In the genomic region with DNA sequence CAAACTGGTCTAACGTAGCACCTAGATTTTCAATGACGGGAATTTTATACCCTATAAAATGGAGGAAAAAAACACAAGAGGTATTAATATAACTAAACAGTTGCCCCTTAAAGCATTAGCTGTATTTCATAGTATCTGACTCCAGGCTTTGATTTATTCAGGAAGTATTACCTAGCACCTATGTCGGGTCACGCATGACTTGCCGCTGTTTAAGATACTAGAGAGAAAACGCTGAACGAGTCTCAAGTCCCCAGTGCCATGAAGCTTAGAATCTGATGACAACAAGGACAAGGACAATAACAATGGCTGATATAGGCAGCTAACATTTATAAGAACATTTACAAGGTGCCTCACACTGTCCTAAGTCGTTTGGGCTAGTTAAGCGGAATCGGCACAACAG, we compare ENCODE assay signal across 9 cellular contexts. TPM values are rescaled to one million over a fixed set of nuclear protein-coding genes. Genes with fewer than 3 reads are reported as not detected.
DNase-seq lines count a peak whose midpoint lies in the region; ATAC-seq and TF ChIP-seq lines count a peak whose summit lies in the region.
"Had no signal": no experiment of that assay in that cellular context is flagged by ENCODE, and none has a peak within 500 bp of the region (broad histone marks: within the 10 kb centered on the region; RNA-seq: fewer than 3 reads in every experiment).

No MANE protein-coding gene starts in this region.

- H3K4me1 Mint-ChIP-seq in activated T-cell treated with anti-CD3 and anti-CD28 coated beads, Interleukin-2, amount 50 U/mL, for 24 hours (ENCODE audit: low read depth) = peaks cover 58% of the 10 kb centered on the region
- peaks cover 40% of the 10 kb centered on the region for H3K4me1 Mint-ChIP-seq in T-helper 2 cell treated with Interferon-gamma antibody and Interleukin-4, amounts not matched to agents 5 μg/mL and 100 μg/mL, for 36 hours (ENCODE audit: low read depth)
- peaks cover 14 to 43% of the 10 kb centered on the region in 2 donors for H3K4me1 Mint-ChIP-seq in stimulated activated naive B cell treated with anti-CD40 and anti-IgM and Interleukin-4, amounts not matched to agents 10 μg/mL and 1 μg/mL and 100 μg/mL, for 72 hours

- peak overlapping the region; percentile 98 for H3K27ac Mint-ChIP-seq in activated T-cell treated with anti-CD3 and anti-CD28 coated beads, Interleukin-2, amount 50 U/mL, for 24 hours
- H3K27ac Mint-ChIP-seq in T-helper 2 cell treated with Interferon-gamma antibody and Interleukin-4, amounts not matched to agents 5 μg/mL and 100 μg/mL, for 36 hours = peak overlapping the region; percentile 97
- H3K27ac Mint-ChIP-seq in stimulated activated naive B cell treated with anti-CD40 and anti-IgM and Interleukin-4, amounts not matched to agents 10 μg/mL and 1 μg/mL and 100 μg/mL, for 72 hours = peak overlapping the region; percentile 96

- H3K9me3 ChIP-seq in gastroesophageal sphincter = no peaks in the 10 kb centered on the region

- no peak for ATAC-seq in gastroesophageal sphincter
- ATAC-seq in stimulated activated naive B cell treated with anti-CD40 and anti-IgM and Interleukin-4, amounts not matched to agents 10 μg/mL and 1 μg/mL and 100 μg/mL, for 72 hours (replicated peaks) = no peak

- no peak for TF ChIP-seq POLR2A in gastroesophageal sphincter (IDR thresholded peaks at IDR 0.05)

- H3K4me1 ChIP-seq in gastroesophageal sphincter = peaks cover 0 to 58% (median 12%) of the 10 kb centered on the region in 3 donors

- H3K27ac ChIP-seq in gastroesophageal sphincter = peak overlapping the region in 3 of 4 donors; percentile 97 to 98 (median 97)

- peak overlapping the region; percentile 95 for H3K4me3 Mint-ChIP-seq in activated T-cell treated with anti-CD3 and anti-CD28 coated beads, Interleukin-2, amount 50 U/mL, for 24 hours
- peak overlapping the region; percentile 97 for H3K4me3 Mint-ChIP-seq in T-helper 2 cell treated with Interferon-gamma antibody and Interleukin-4, amounts not matched to agents 5 μg/mL and 100 μg/mL, for 36 hours
- H3K4me3 Mint-ChIP-seq in stimulated activated naive B cell treated with anti-CD40 and anti-IgM and Interleukin-4, amounts not matched to agents 10 μg/mL and 1 μg/mL and 100 μg/mL, for 72 hours = peak overlapping the region; percentile 91 to 98

- DNase-seq in activated T-cell treated with anti-CD3 and anti-CD28 coated beads, Interleukin-2, amount 50 U/mL, for 24 hours = no peak
- DNase-seq in activated T-cell treated with anti-CD3 and anti-CD28 coated beads for 4 hours (no peak), amniotic stem cell (lab: John Stamatoyannopoulos, UW) (no peak), NCI-H748 treated with DMSO at 0.1 percent for 48 hours (lab: John Stamatoyannopoulos, UW) (no peak)
- DNase-seq in T-helper 2 cell treated with Interferon-gamma antibody and Interleukin-4, amounts not matched to agents 5 μg/mL and 100 μg/mL, for 36 hours (ENCODE audit: low spot score) = no peak
- DNase-seq in stimulated activated naive B cell treated with anti-CD40 and anti-IgM and Interleukin-4, amounts not matched to agents 10 μg/mL and 1 μg/mL and 100 μg/mL, for 72 hours = no peak
- no peak for DNase-seq in stimulated activated CD4-positive, alpha-beta T cell treated with anti-CD3 and anti-CD28 coated beads, Interleukin-15, amount 100 ng/mL, for 24 hours
- DNase-seq: activated gamma-delta T cell treated with Interleukin-2 at 50 U/mL for 16 hours had no signal

- H3K36me3 Mint-ChIP-seq in activated T-cell treated with anti-CD3 and anti-CD28 coated beads, Interleukin-2, amount 50 U/mL, for 24 hours (ENCODE audit: low read depth) = peaks cover 71% of the 10 kb centered on the region
- peaks cover 44% of the 10 kb centered on the region for H3K36me3 Mint-ChIP-seq in T-helper 2 cell treated with Interferon-gamma antibody and Interleukin-4, amounts not matched to agents 5 μg/mL and 100 μg/mL, for 36 hours (ENCODE audit: low read depth)
- peaks cover 20 to 47% of the 10 kb centered on the region in 2 donors for H3K36me3 Mint-ChIP-seq in stimulated activated naive B cell treated with anti-CD40 and anti-IgM and Interleukin-4, amounts not matched to agents 10 μg/mL and 1 μg/mL and 100 μg/mL, for 72 hours

- H3K36me3 ChIP-seq in gastroesophageal sphincter = peaks cover 0 to 23% of the 10 kb centered on the region in 2 donors

- peak overlapping the region in 1 of 2 donors; percentile 89 for H3K4me3 ChIP-seq in gastroesophageal sphincter

- no peaks in the 10 kb centered on the region for H3K9me3 Mint-ChIP-seq in activated T-cell treated with anti-CD3 and anti-CD28 coated beads, Interleukin-2, amount 50 U/mL, for 24 hours
- H3K9me3 Mint-ChIP-seq in T-helper 2 cell treated with Interferon-gamma antibody and Interleukin-4, amounts not matched to agents 5 μg/mL and 100 μg/mL, for 36 hours = no peaks in the 10 kb centered on the region
- H3K9me3 Mint-ChIP-seq in stimulated activated naive B cell treated with anti-CD40 and anti-IgM and Interleukin-4, amounts not matched to agents 10 μg/mL and 1 μg/mL and 100 μg/mL, for 72 hours = no peaks in the 10 kb centered on the region

- no peak for TF ChIP-seq EP300 in gastroesophageal sphincter (IDR thresholded peaks at IDR 0.05)

- no peaks in the 10 kb centered on the region for H3K27me3 Mint-ChIP-seq in activated T-cell treated with anti-CD3 and anti-CD28 coated beads, Interleukin-2, amount 50 U/mL, for 24 hours
- no peaks in the 10 kb centered on the region for H3K27me3 Mint-ChIP-seq in T-helper 2 cell treated with Interferon-gamma antibody and Interleukin-4, amounts not matched to agents 5 μg/mL and 100 μg/mL, for 36 hours (ENCODE audit: low read depth)
- H3K27me3 Mint-ChIP-seq in stimulated activated naive B cell treated with anti-CD40 and anti-IgM and Interleukin-4, amounts not matched to agents 10 μg/mL and 1 μg/mL and 100 μg/mL, for 72 hours = no peaks in the 10 kb centered on the region

- TF ChIP-seq CTCF in gastroesophageal sphincter (IDR thresholded peaks at IDR 0.05) = no peak

- 71 to 74% methylated on average over 8 to 10 of the region's 10 CpGs for WGBS in gastroesophageal sphincter (ENCODE audit: low coverage in 1 of 2), 2 donors

- no peaks in the 10 kb centered on the region for H3K27me3 ChIP-seq in gastroesophageal sphincter

RNA-seq across cellular contexts. Expression of gene SNRPA1, which starts 1.9 kb away (rescaled TPM):
- 10 to 100 TPM; 22.5 to 39.5 (median 27.7) TPM for total RNA-seq in gastroesophageal sphincter

RNA-seq across cellular contexts. Expression of gene SELENOS, which starts 15.8 kb away (rescaled TPM):
- total RNA-seq in gastroesophageal sphincter = 10 to 100 TPM; 56.1 to 75.5 (median 64.5) TPM

RNA-seq across cellular contexts. Expression of gene CHSY1, which starts 41.3 kb away (rescaled TPM):
- total RNA-seq in gastroesophageal sphincter = 10 to 100 TPM; 13.8 to 30.6 (median 19.9) TPM
